Comparison of ENCODE assay signal across 1 cellular context in the genomic region with DNA sequence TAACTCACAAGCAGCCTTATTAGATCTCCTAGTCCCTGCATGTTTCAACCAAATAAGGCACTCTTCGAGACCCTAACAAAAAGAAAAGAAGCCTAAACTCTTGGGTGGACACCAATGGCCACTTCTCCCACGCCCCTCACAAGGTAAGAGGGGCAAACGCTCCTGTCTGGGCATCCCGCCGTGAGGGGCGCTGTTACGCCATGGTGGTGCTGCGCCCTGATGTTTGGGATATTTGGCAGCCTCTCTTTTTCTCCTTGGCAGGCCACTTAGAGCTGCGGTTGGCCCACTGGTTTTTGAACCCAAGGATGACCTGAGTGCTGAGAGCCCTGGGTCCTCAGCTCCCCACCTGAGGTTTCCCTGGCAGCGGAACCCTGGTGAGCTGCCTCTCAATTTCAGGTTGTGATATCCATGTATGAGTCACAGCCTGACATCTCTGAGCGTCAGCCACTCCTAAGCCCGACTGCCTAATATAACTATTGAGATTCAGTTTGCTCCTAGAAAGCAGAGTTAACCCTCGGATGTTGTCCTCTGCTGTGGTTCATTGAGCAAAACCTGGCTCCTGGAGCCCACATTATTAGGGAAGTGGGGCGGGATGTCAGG.
TF ChIP-seq lines count a peak whose summit lies in the region.

No MANE protein-coding gene starts in this region.

TF ChIP-seq in K562, 482 proteins besides CTCF, POLR2A, EP300 and RAD21 (continued from another document):
- TF ChIP-seq SMAD2 (IDR thresholded peaks at IDR 0.05; ENCODE audit: low read depth, low read length) (no peak), SIRT6 (IDR thresholded peaks at IDR 0.05; ENCODE audit: low read depth, low read length) (no peak), PHTF2 (CRISPR knock-in tag; IDR thresholded peaks at IDR 0.05) (no peak), SP1 (CRISPR knock-in tag; IDR thresholded peaks at IDR 0.05) (no peak), SMAD3 (CRISPR knock-in tag; conservative IDR thresholded peaks at IDR 0.05) (no peak), SMARCA4 (IDR thresholded peaks at IDR 0.05) (no peak)
- TF ChIP-seq, protein P1, sequence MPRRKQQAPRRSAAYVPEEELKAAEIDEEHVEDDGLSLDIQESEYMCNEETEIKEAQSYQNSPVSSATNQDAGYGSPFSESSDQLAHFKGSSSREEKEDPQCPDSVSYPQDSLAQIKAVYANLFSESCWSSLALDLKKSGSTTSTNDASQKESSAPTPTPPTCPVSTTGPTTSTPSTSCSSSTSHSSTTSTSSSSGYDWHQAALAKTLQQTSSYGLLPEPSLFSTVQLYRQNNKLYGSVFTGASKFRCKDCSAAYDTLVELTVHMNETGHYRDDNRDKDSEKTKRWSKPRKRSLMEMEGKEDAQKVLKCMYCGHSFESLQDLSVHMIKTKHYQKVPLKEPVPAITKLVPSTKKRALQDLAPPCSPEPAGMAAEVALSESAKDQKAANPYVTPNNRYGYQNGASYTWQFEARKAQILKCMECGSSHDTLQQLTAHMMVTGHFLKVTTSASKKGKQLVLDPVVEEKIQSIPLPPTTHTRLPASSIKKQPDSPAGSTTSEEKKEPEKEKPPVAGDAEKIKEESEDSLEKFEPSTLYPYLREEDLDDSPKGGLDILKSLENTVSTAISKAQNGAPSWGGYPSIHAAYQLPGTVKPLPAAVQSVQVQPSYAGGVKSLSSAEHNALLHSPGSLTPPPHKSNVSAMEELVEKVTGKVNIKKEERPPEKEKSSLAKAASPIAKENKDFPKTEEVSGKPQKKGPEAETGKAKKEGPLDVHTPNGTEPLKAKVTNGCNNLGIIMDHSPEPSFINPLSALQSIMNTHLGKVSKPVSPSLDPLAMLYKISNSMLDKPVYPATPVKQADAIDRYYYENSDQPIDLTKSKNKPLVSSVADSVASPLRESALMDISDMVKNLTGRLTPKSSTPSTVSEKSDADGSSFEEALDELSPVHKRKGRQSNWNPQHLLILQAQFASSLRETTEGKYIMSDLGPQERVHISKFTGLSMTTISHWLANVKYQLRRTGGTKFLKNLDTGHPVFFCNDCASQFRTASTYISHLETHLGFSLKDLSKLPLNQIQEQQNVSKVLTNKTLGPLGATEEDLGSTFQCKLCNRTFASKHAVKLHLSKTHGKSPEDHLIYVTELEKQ (CRISPR knock-in tag; IDR thresholded peaks at IDR 0.05), result no peak
- TF ChIP-seq, protein P2, sequence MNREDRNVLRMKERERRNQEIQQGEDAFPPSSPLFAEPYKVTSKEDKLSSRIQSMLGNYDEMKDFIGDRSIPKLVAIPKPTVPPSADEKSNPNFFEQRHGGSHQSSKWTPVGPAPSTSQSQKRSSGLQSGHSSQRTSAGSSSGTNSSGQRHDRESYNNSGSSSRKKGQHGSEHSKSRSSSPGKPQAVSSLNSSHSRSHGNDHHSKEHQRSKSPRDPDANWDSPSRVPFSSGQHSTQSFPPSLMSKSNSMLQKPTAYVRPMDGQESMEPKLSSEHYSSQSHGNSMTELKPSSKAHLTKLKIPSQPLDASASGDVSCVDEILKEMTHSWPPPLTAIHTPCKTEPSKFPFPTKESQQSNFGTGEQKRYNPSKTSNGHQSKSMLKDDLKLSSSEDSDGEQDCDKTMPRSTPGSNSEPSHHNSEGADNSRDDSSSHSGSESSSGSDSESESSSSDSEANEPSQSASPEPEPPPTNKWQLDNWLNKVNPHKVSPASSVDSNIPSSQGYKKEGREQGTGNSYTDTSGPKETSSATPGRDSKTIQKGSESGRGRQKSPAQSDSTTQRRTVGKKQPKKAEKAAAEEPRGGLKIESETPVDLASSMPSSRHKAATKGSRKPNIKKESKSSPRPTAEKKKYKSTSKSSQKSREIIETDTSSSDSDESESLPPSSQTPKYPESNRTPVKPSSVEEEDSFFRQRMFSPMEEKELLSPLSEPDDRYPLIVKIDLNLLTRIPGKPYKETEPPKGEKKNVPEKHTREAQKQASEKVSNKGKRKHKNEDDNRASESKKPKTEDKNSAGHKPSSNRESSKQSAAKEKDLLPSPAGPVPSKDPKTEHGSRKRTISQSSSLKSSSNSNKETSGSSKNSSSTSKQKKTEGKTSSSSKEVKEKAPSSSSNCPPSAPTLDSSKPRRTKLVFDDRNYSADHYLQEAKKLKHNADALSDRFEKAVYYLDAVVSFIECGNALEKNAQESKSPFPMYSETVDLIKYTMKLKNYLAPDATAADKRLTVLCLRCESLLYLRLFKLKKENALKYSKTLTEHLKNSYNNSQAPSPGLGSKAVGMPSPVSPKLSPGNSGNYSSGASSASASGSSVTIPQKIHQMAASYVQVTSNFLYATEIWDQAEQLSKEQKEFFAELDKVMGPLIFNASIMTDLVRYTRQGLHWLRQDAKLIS (CRISPR knock-in tag; IDR thresholded peaks at IDR 0.05), result no peak
- TF ChIP-seq, protein P3, sequence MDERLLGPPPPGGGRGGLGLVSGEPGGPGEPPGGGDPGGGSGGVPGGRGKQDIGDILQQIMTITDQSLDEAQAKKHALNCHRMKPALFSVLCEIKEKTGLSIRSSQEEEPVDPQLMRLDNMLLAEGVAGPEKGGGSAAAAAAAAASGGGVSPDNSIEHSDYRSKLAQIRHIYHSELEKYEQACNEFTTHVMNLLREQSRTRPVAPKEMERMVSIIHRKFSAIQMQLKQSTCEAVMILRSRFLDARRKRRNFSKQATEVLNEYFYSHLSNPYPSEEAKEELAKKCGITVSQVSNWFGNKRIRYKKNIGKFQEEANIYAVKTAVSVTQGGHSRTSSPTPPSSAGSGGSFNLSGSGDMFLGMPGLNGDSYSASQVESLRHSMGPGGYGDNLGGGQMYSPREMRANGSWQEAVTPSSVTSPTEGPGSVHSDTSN (CRISPR knock-in tag; IDR thresholded peaks at IDR 0.05; ENCODE audit: low read depth), result no peak
- TF ChIP-seq, protein P3 (tag; conservative IDR thresholded peaks at IDR 0.05; ENCODE audit: low read depth), result no peak
